ENCODE assay signal across 8 cellular contexts in the genomic region with DNA sequence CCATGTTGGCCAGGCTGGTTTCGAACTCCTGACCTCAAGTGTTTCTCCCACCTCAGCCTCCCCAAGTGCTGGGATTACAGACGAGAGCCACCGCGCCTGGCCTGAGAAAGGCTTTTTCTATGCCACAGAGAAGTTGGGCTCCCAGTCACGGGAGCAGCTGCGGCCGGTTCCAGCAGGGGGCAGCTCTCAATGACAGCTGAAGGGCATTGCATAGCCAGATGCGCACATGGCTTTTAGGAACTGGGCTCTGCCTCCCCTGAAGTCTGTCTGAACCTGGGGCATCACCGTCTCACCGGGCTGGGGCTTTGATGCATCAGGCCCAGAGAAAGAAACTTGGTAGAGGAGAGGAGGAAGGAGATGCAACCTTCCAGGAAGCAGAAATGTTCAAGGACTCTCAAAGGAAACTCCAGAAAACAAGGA.
DNase-seq lines count a peak whose midpoint lies in the region; ATAC-seq and TF ChIP-seq lines count a peak whose summit lies in the region.

No MANE protein-coding gene starts in this region.

- peak; percentile 60 for DNase-seq in ACHN
- DNase-seq in NCI-H1105 treated with DMSO at 0.1 percent for 48 hours (lab: John Stamatoyannopoulos, UW): peak; percentile 31
- peak; percentile 9 for DNase-seq in activated CD4-positive, alpha-beta T cell treated with anti-CD3 and anti-CD28 coated beads, Interleukin-2, amount 50 U/mL, for 1 hour
- peak; percentile 53 for DNase-seq in fibroblast of the conjunctiva (ENCODE audit: low read depth)
- DNase-seq in osteocyte (ENCODE audit: extremely low spot score, unreplicated experiment): no peak
- no peak for DNase-seq in COR-L47 (lab: John Stamatoyannopoulos, UW)

- TF ChIP-seq CTCF in GM12875 (IDR thresholded peaks at IDR 0.05; ENCODE audit: borderline replicate concordance, insufficient read depth, low read depth, low read length) (peak; percentile 94), osteocyte (IDR thresholded peaks at IDR 0.05) (peak; percentile 83)

- H3K36me3 Mint-ChIP-seq in osteocyte (ENCODE audit: unreplicated experiment): no peaks in the 10 kb centered on the region

- peak; percentile 89 for ATAC-seq in HG02759 (IDR thresholded peaks at IDR 0.05; ENCODE audit: unreplicated experiment)

- no peaks in the 10 kb centered on the region for H3K9me3 Mint-ChIP-seq in osteocyte (ENCODE audit: unreplicated experiment)

- peaks cover 29% of the 10 kb centered on the region for H3K4me1 Mint-ChIP-seq in osteocyte (ENCODE audit: unreplicated experiment)

- H3K4me3 ChIP-seq in GM12875 (ENCODE audit: low read depth, low read length): no peak overlapping the region

- no peaks in the 10 kb centered on the region for H3K27me3 Mint-ChIP-seq in osteocyte (ENCODE audit: unreplicated experiment)

- H3K4me3 Mint-ChIP-seq in osteocyte (ENCODE audit: unreplicated experiment): no peak overlapping the region

- in situ Hi-C loops in ACHN (cut with HindIII; ENCODE audit: low pct_ligation_motif_present, low pct_unique_long_range_greater_than_20kb, low sequenced_read_pairs): no loop called here

- no peak overlapping the region for H3K27ac Mint-ChIP-seq in osteocyte (ENCODE audit: unreplicated experiment)

Comparison
In these comparisons a context has a peak if more than half of its experiments do, and no peak if none do; other contexts are left out.
1. DNase-seq: peak in ACHN (single experiment), NCI-H1105 treated with DMSO at 0.1 percent for 48 hours (single experiment), activated CD4-positive, alpha-beta T cell treated with anti-CD3 and anti-CD28 coated beads, Interleukin-2, amount 50 U/mL, for 1 hour (single experiment) and fibroblast of the conjunctiva (single experiment); none in osteocyte (single experiment) and COR-L47 (single experiment).